Comparison of ENCODE assay signal across 11 cellular contexts in genomic region chr20:58228103-58228483, GRCh38. TPM values are rescaled to one million over a fixed set of nuclear protein-coding genes. Genes with fewer than 3 reads are reported as not detected.
DNase-seq lines count a peak whose midpoint lies in the region; ATAC-seq and TF ChIP-seq lines count a peak whose summit lies in the region.
"Had no signal": no experiment of that assay in that cellular context is flagged by ENCODE, and none has a peak within 500 bp of the region (broad histone marks: within the 10 kb centered on the region; RNA-seq: fewer than 3 reads in every experiment).

No MANE protein-coding gene starts in this region.

- in situ Hi-C loops in astrocyte of the cerebellum (cut with HindIII; ENCODE audit: low sequenced_read_pairs) = no loop called here

- peaks cover 36% of the 10 kb centered on the region for H3K27me3 Mint-ChIP-seq in activated naive CD8-positive, alpha-beta T cell
- H3K27me3 Mint-ChIP-seq in activated naive CD8-positive, alpha-beta T cell treated with anti-CD3 and anti-CD28 coated beads for 36 hours = peaks cover 52% of the 10 kb centered on the region

- peaks cover 28% of the 10 kb centered on the region for H3K27me3 ChIP-seq in kidney epithelial cell (ENCODE audit: control insufficient read depth, insufficient read depth, low read length)
- peaks cover 40% of the 10 kb centered on the region for H3K27me3 ChIP-seq in suprapubic skin

- H3K36me3 Mint-ChIP-seq in activated naive CD8-positive, alpha-beta T cell = peaks cover 5% of the 10 kb centered on the region
- peaks cover 7% of the 10 kb centered on the region for H3K36me3 Mint-ChIP-seq in activated naive CD8-positive, alpha-beta T cell treated with anti-CD3 and anti-CD28 coated beads for 36 hours

- no peak for TF ChIP-seq EP300 in suprapubic skin (IDR thresholded peaks at IDR 0.05)

- H3K4me1 Mint-ChIP-seq in activated naive CD8-positive, alpha-beta T cell (ENCODE audit: low read depth) = peaks cover 16% of the 10 kb centered on the region
- H3K4me1 Mint-ChIP-seq in activated naive CD8-positive, alpha-beta T cell treated with anti-CD3 and anti-CD28 coated beads for 36 hours = peaks cover 16% of the 10 kb centered on the region

- no peak for ATAC-seq in GM21526 (IDR thresholded peaks at IDR 0.05; ENCODE audit: low FRiP score, unreplicated experiment)

- H3K36me3 ChIP-seq in kidney epithelial cell (ENCODE audit: control insufficient read depth, insufficient read depth, low read length) (no peaks in the 10 kb centered on the region), suprapubic skin (no peaks in the 10 kb centered on the region)
- H3K36me3 ChIP-seq: WERI-Rb-1 had no signal

- no peak overlapping the region for H3K27ac Mint-ChIP-seq in activated naive CD8-positive, alpha-beta T cell
- H3K27ac Mint-ChIP-seq in activated naive CD8-positive, alpha-beta T cell treated with anti-CD3 and anti-CD28 coated beads for 36 hours = no peak overlapping the region

- peak overlapping the region; percentile 40 for H3K4me3 Mint-ChIP-seq in activated naive CD8-positive, alpha-beta T cell
- no peak overlapping the region for H3K4me3 Mint-ChIP-seq in activated naive CD8-positive, alpha-beta T cell treated with anti-CD3 and anti-CD28 coated beads for 36 hours

- no peak overlapping the region for H3K27ac ChIP-seq in suprapubic skin
- H3K27ac ChIP-seq: lower lobe of right lung, WERI-Rb-1 had no signal

- H3K9me3 ChIP-seq in suprapubic skin = no peaks in the 10 kb centered on the region
- H3K9me3 ChIP-seq: lower lobe of right lung had no signal

- no peak for TF ChIP-seq POLR2A in suprapubic skin (IDR thresholded peaks at IDR 0.05)

- H3K4me1 ChIP-seq in suprapubic skin = peaks cover 10% of the 10 kb centered on the region

- H3K4me3 ChIP-seq in astrocyte of the cerebellum (ENCODE audit: low read depth, low read length) (peak overlapping the region; percentile 21), kidney epithelial cell (ENCODE audit: low read depth, low read length) (peak overlapping the region; percentile 4), suprapubic skin (peak overlapping the region; percentile 27)
- H3K4me3 ChIP-seq: lower lobe of right lung had no signal

- TF ChIP-seq CTCF in astrocyte of the cerebellum (IDR thresholded peaks at IDR 0.05; ENCODE audit: low read depth, low read length, missing control alignments) (no peak), kidney epithelial cell (IDR thresholded peaks at IDR 0.05; ENCODE audit: insufficient read depth, low read length, poor library complexity, severe bottlenecking) (no peak), suprapubic skin (IDR thresholded peaks at IDR 0.05) (no peak)

- WGBS in suprapubic skin = 2% methylated on average over 9 of the region's 29 CpGs

- no peaks in the 10 kb centered on the region for H3K9me3 Mint-ChIP-seq in activated naive CD8-positive, alpha-beta T cell (ENCODE audit: low read depth)
- H3K9me3 Mint-ChIP-seq in activated naive CD8-positive, alpha-beta T cell treated with anti-CD3 and anti-CD28 coated beads for 36 hours = peaks cover 2% of the 10 kb centered on the region

- DNase-seq in activated naive CD8-positive, alpha-beta T cell treated with anti-CD3 and anti-CD28 coated beads for 36 hours = no peak
- DNase-seq in astrocyte of the cerebellum (ENCODE audit: low read depth) = no peak
- no peak for DNase-seq in kidney epithelial cell (ENCODE audit: low read depth)
- peak in 1 of 2 donors; percentile 70 for DNase-seq in suprapubic skin (ENCODE audit: low spot score in 2 of 2)
- no peak for DNase-seq in SHP77 (lab: John Stamatoyannopoulos, UW)
- no peak for DNase-seq in GDM1 (lab: John Stamatoyannopoulos, UW)
- DNase-seq: lower lobe of right lung had no signal

RNA-seq across cellular contexts. Expression of gene ANKRD60, which starts 0.4 kb away (rescaled TPM):
- total RNA-seq in activated naive CD8-positive, alpha-beta T cell treated with anti-CD3 and anti-CD28 coated beads for 36 hours = not detected
- total RNA-seq in kidney epithelial cell (not detected in 2 replicates), suprapubic skin (not detected)
- total RNA-seq: CD4-positive, CD25-positive, alpha-beta regulatory T cell; lower lobe of right lung had no signal
